Comparison of ENCODE assay signal across 8 cellular contexts in genomic region chr20:34522969-34523871, GRCh38.
DNase-seq lines count a peak whose midpoint lies in the region.

No MANE protein-coding gene starts in this region.

- H3K27me3 ChIP-seq in duodenal mucosa (ENCODE audit: control insufficient read depth in 1 of 2, insufficient read depth in 2 of 2, low read length in 2 of 2): no peaks in the 10 kb centered on the region

- no peak overlapping the region for H3K27ac ChIP-seq in duodenal mucosa (ENCODE audit: low read depth, low read length)
- H3K27ac ChIP-seq in substantia nigra (ENCODE audit: low read depth, low read length, poor library complexity, severe bottlenecking): peak overlapping the region; percentile 99

- no peaks in the 10 kb centered on the region for H3K9me3 ChIP-seq in duodenal mucosa (ENCODE audit: control insufficient read depth in 1 of 2, low read length in 2 of 2)

- peak overlapping the region; percentile 17 to 27 for H3K4me3 ChIP-seq in duodenal mucosa (ENCODE audit: low read depth in 1 of 2, low read length in 2 of 2)

- H3K4me1 ChIP-seq in duodenal mucosa (ENCODE audit: control insufficient read depth in 1 of 2, insufficient read depth in 2 of 2, low read length in 2 of 2): peaks cover 30 to 35% of the 10 kb centered on the region in 2 donors

- H3K36me3 ChIP-seq in duodenal mucosa (ENCODE audit: control insufficient read depth in 1 of 2, insufficient read depth in 2 of 2, low read length in 2 of 2): peaks cover 14 to 18% of the 10 kb centered on the region in 2 donors

- DNase-seq in DMS153 treated with DMSO at 0.1 percent for 48 hours (lab: John Stamatoyannopoulos, UW; ENCODE audit: unreplicated experiment): peak; percentile 13
- DNase-seq in DMS153 (lab: John Stamatoyannopoulos, UW): no peak
- peak; percentile 7 for DNase-seq in NCI-H2029 (lab: John Stamatoyannopoulos, UW)
- DNase-seq in activated CD4-positive, alpha-beta T cell treated with anti-CD3 and anti-CD28 coated beads for 4 hours: peak; percentile 51 to 52
- DNase-seq in midbrain (lab: John Stamatoyannopoulos, UW): peak; percentile 31
- peak in 31 of 49 donors; percentile 17 to 68 (median 41) for DNase-seq in substantia nigra (lab: John Stamatoyannopoulos, UW)
- DNase-seq in DMS79 treated with DMSO at 0.1 percent for 48 hours (lab: John Stamatoyannopoulos, UW): no peak

- peak overlapping the region in 1 of 2 donors; percentile 0 for H3K9ac ChIP-seq in duodenal mucosa (ENCODE audit: low read depth in 1 of 2, low read length in 2 of 2)

Comparison
In these comparisons a context has a peak if more than half of its experiments do, and no peak if none do; other contexts are left out.
1. DNase-seq: peak in DMS153 treated with DMSO at 0.1 percent for 48 hours (single experiment), NCI-H2029 (single experiment), activated CD4-positive, alpha-beta T cell treated with anti-CD3 and anti-CD28 coated beads for 4 hours (2 of 2), midbrain (single experiment) and substantia nigra (31 of 49); none in DMS153 (single experiment) and DMS79 treated with DMSO at 0.1 percent for 48 hours (single experiment).